ENCODE assay signal across 26 cellular contexts in genomic region chr10:69558559-69558958, GRCh38. TPM values are rescaled to one million over a fixed set of nuclear protein-coding genes. Genes with fewer than 3 reads are reported as not detected.
DNase-seq lines count a peak whose midpoint lies in the region; ATAC-seq and TF ChIP-seq lines count a peak whose summit lies in the region.
"Had no signal": no experiment of that assay in that cellular context is flagged by ENCODE, and none has a peak within 500 bp of the region (broad histone marks: within the 10 kb centered on the region; RNA-seq: fewer than 3 reads in every experiment).

No MANE protein-coding gene starts in this region.

- H2BK5ac ChIP-seq in neuronal stem cell (ENCODE audit: low read length), result peak overlapping the region; percentile 68

- no peaks in the 10 kb centered on the region for H3K36me3 Mint-ChIP-seq in activated CD8-positive, alpha-beta memory T cell treated with anti-CD3 and anti-CD28 coated beads, Interleukin-2, amount 10 ng/mL, durations not matched to agents 7 days and 5 days
- no peaks in the 10 kb centered on the region for H3K36me3 Mint-ChIP-seq in activated T-helper 17 cell treated with anti-CD3 and anti-CD28 coated beads, Interleukin-2, amount 50 U/mL, for 72 hours (ENCODE audit: low read depth)
- no peaks in the 10 kb centered on the region for H3K36me3 Mint-ChIP-seq in endodermal cell (ENCODE audit: low read depth)

- in situ Hi-C loops in gastrocnemius medialis (cut with MboI; ENCODE audit: low sequenced_read_pairs in 4 of 4), result no loop called here

- H3K27me3 ChIP-seq in neuronal stem cell (ENCODE audit: control insufficient read depth in 3 of 3, insufficient read depth in 3 of 3, low read depth in 1 of 3, low read length in 3 of 3) (peaks cover 0 to 34% (median 0%) of the 10 kb centered on the region in 3 experiments), endodermal cell (ENCODE audit: control insufficient read depth, insufficient read depth, low read length, poor library complexity, severe bottlenecking) (peaks cover 36% of the 10 kb centered on the region), gastrocnemius medialis (peaks cover 0 to 9% (median 0%) of the 10 kb centered on the region in 3 donors)
- H3K27me3 ChIP-seq: uterus had no signal

- H2BK15ac ChIP-seq in neuronal stem cell (ENCODE audit: low read length), result peak overlapping the region; percentile 30

- H2AK5ac ChIP-seq in neuronal stem cell (ENCODE audit: low read depth, low read length), result peak overlapping the region; percentile 51

- intact Hi-C loops in gastrocnemius medialis (cut with DNase I; ENCODE audit: low total_unique reads), result no loop called here

- H3K9me3 ChIP-seq in neuronal stem cell (replicated peaks in 1 of 2; ENCODE audit: control insufficient read depth in 2 of 2, insufficient read depth in 1 of 2, low read depth in 1 of 2, low read length in 2 of 2) (no peaks in the 10 kb centered on the region), endodermal cell (ENCODE audit: control insufficient read depth, low read length) (no peaks in the 10 kb centered on the region), gastrocnemius medialis (no peaks in the 10 kb centered on the region)
- H3K9me3 ChIP-seq: heart left ventricle, left lung, sigmoid colon, suprapubic skin, uterus had no signal

- H4K91ac ChIP-seq in neuronal stem cell (ENCODE audit: low read depth, low read length, poor library complexity), result no peak overlapping the region

- H3K4me2 ChIP-seq in neuronal stem cell (ENCODE audit: insufficient read depth, low read length, poor library complexity, severe bottlenecking), result no peak overlapping the region

- peak; percentile 73 for DNase-seq in activated CD8-positive, alpha-beta memory T cell treated with anti-CD3 and anti-CD28 coated beads, Interleukin-2, amount 10 ng/mL, durations not matched to agents 7 days and 5 days
- DNase-seq in activated CD8-positive, alpha-beta memory T cell treated with anti-CD3 and anti-CD28 coated beads, Interleukin-2, amount 50 U/mL, for 48 hours, result no peak
- DNase-seq in CMK (ENCODE audit: low read depth) (peak; percentile 52), neuronal stem cell (ENCODE audit: low spot score) (no peak), hepatic stellate cell (ENCODE audit: low spot score) (no peak), endodermal cell (no peak), gastrocnemius medialis (no peak)
- DNase-seq: activated CD8-positive, alpha-beta memory T cell treated with anti-CD3 and anti-CD28 coated beads for 24 hours; anterior cingulate cortex; caudate nucleus; GDM1; heart left ventricle; left lung; MM.1S; NCI-H1436 treated with DMSO at 0.1 percent for 48 hours; NCI-H524 treated with DMSO at 0.1 percent for 48 hours; nephron progenitor cell; sigmoid colon; uterus had no signal

- no CpG with 5 or more reads among the region's 2 CpGs for WGBS in neuronal stem cell (ENCODE audit: extremely low coverage in 2 of 2, insufficient read length in 2 of 2, insufficient replicate concordance in 1 of 2), 2 donors
- 83 to 100% methylated on average over 1 to 2 of the region's 2 CpGs for WGBS in endodermal cell (ENCODE audit: insufficient coverage in 1 of 2, insufficient read length in 1 of 2), 2 experiments

- H3K4me3 ChIP-seq in neuronal stem cell (ENCODE audit: low read length in 2 of 2), result no peak overlapping the region
- H3K4me3 ChIP-seq in endodermal cell (ENCODE audit: low read length), result no peak overlapping the region
- H3K4me3 ChIP-seq in gastrocnemius medialis, result no peak overlapping the region
- H3K4me3 ChIP-seq: heart left ventricle, K562, left lung, sigmoid colon, suprapubic skin, uterus had no signal

- no peak overlapping the region for H4K8ac ChIP-seq in neuronal stem cell (ENCODE audit: low read depth, low read length)

- peaks cover 29% of the 10 kb centered on the region for H3K27me3 Mint-ChIP-seq in activated CD8-positive, alpha-beta memory T cell treated with anti-CD3 and anti-CD28 coated beads, Interleukin-2, amount 10 ng/mL, durations not matched to agents 7 days and 5 days
- peaks cover 4% of the 10 kb centered on the region for H3K27me3 Mint-ChIP-seq in activated T-helper 17 cell treated with anti-CD3 and anti-CD28 coated beads, Interleukin-2, amount 50 U/mL, for 72 hours
- peaks cover 71% of the 10 kb centered on the region for H3K27me3 Mint-ChIP-seq in endodermal cell (ENCODE audit: insufficient read depth)

- H2AFZ ChIP-seq in neuronal stem cell (ENCODE audit: low read length), result no peak overlapping the region

- peak; percentile 83 for ATAC-seq in activated CD8-positive, alpha-beta memory T cell treated with anti-CD3 and anti-CD28 coated beads, Interleukin-2, amount 10 ng/mL, durations not matched to agents 7 days and 5 days
- ATAC-seq in activated T-helper 17 cell treated with anti-CD3 and anti-CD28 coated beads, Interleukin-2, amount 50 U/mL, for 72 hours (replicated peaks), result peak; percentile 68
- no peak for ATAC-seq in gastrocnemius medialis
- ATAC-seq: heart left ventricle, K562, left lung had no signal

- no peak overlapping the region for H3K27ac Mint-ChIP-seq in activated CD8-positive, alpha-beta memory T cell treated with anti-CD3 and anti-CD28 coated beads, Interleukin-2, amount 10 ng/mL, durations not matched to agents 7 days and 5 days
- peak overlapping the region; percentile 50 for H3K27ac Mint-ChIP-seq in activated T-helper 17 cell treated with anti-CD3 and anti-CD28 coated beads, Interleukin-2, amount 50 U/mL, for 72 hours
- H3K27ac Mint-ChIP-seq in endodermal cell, result no peak overlapping the region
- H3K27ac Mint-ChIP-seq: nephron progenitor cell; T-helper 1 cell treated with Interleukin-12 subunit alpha and Interleukin-12 subunit beta and Interleukin-4 antibody, amounts not matched to agents 30 μg/mL and 1 μg/mL, for 36 hours had no signal

- peak overlapping the region; percentile 57 for H3K23ac ChIP-seq in neuronal stem cell (ENCODE audit: low read depth, low read length, poor library complexity)

- H3K79me1 ChIP-seq in neuronal stem cell (ENCODE audit: low read depth, low read length), result no peaks in the 10 kb centered on the region

- H3K4me1 ChIP-seq in neuronal stem cell (ENCODE audit: control insufficient read depth in 2 of 2, insufficient read depth in 1 of 2, low read depth in 1 of 2, low read length in 2 of 2) (peaks cover 6 to 16% of the 10 kb centered on the region in 2 donors), endodermal cell (ENCODE audit: control insufficient read depth, insufficient read depth, low read length) (no peaks in the 10 kb centered on the region), gastrocnemius medialis (no peaks in the 10 kb centered on the region)
- H3K4me1 ChIP-seq: heart left ventricle, left lung, sigmoid colon, suprapubic skin, uterus had no signal

- no peak overlapping the region for H3K9ac ChIP-seq in neuronal stem cell (ENCODE audit: low read depth, low read length, poor library complexity)
- H3K9ac ChIP-seq in endodermal cell (ENCODE audit: extremely low read depth, low read length, poor library complexity, severe bottlenecking), result no peak overlapping the region

- H3K4me3 Mint-ChIP-seq in activated CD8-positive, alpha-beta memory T cell treated with anti-CD3 and anti-CD28 coated beads, Interleukin-2, amount 10 ng/mL, durations not matched to agents 7 days and 5 days, result no peak overlapping the region
- H3K4me3 Mint-ChIP-seq in activated T-helper 17 cell treated with anti-CD3 and anti-CD28 coated beads, Interleukin-2, amount 50 U/mL, for 72 hours, result peak overlapping the region; percentile 15
- no peak overlapping the region for H3K4me3 Mint-ChIP-seq in endodermal cell
- H3K4me3 Mint-ChIP-seq: nephron progenitor cell; T-helper 1 cell treated with Interleukin-12 subunit alpha and Interleukin-12 subunit beta and Interleukin-4 antibody, amounts not matched to agents 30 μg/mL and 1 μg/mL, for 36 hours had no signal

- CTCF ChIA-PET in activated CD8-positive, alpha-beta memory T cell treated with anti-CD3 and anti-CD28 coated beads, Interleukin-2, amount 10 ng/mL, durations not matched to agents 7 days and 5 days (lab: Charles Lee), result interaction anchor here (1.8 kb wide), 1 partner anchor 43 kb away, joined by 6 read pairs; no protein-coding TSS in a partner anchor

- peaks cover 11% of the 10 kb centered on the region for H3K4me1 Mint-ChIP-seq in activated CD8-positive, alpha-beta memory T cell treated with anti-CD3 and anti-CD28 coated beads, Interleukin-2, amount 10 ng/mL, durations not matched to agents 7 days and 5 days
- H3K4me1 Mint-ChIP-seq in activated T-helper 17 cell treated with anti-CD3 and anti-CD28 coated beads, Interleukin-2, amount 50 U/mL, for 72 hours, result peaks cover 10% of the 10 kb centered on the region
- H3K4me1 Mint-ChIP-seq in endodermal cell, result no peaks in the 10 kb centered on the region
- H3K4me1 Mint-ChIP-seq: nephron progenitor cell had no signal

- no peak overlapping the region for H2BK120ac ChIP-seq in neuronal stem cell (ENCODE audit: low read depth, low read length)

- TF ChIP-seq POLR2A in gastrocnemius medialis (IDR thresholded peaks at IDR 0.05), result no peak

- H3K36me3 ChIP-seq in neuronal stem cell (replicated peaks in 1 of 2; ENCODE audit: control insufficient read depth in 2 of 2, insufficient read depth in 2 of 2, low read length in 2 of 2) (no peaks in the 10 kb centered on the region), endodermal cell (ENCODE audit: control insufficient read depth, insufficient read depth, low read length) (no peaks in the 10 kb centered on the region), gastrocnemius medialis (no peaks in the 10 kb centered on the region)
- H3K36me3 ChIP-seq: heart left ventricle, left lung, sigmoid colon, suprapubic skin, uterus had no signal

- no peak overlapping the region for H3K4ac ChIP-seq in neuronal stem cell (ENCODE audit: low read length)

- H3K14ac ChIP-seq in neuronal stem cell (ENCODE audit: low read length), result no peak overlapping the region

- H3K9me3 Mint-ChIP-seq in activated CD8-positive, alpha-beta memory T cell treated with anti-CD3 and anti-CD28 coated beads, Interleukin-2, amount 10 ng/mL, durations not matched to agents 7 days and 5 days (ENCODE audit: low read depth), result no peaks in the 10 kb centered on the region
- no peaks in the 10 kb centered on the region for H3K9me3 Mint-ChIP-seq in activated T-helper 17 cell treated with anti-CD3 and anti-CD28 coated beads, Interleukin-2, amount 50 U/mL, for 72 hours
- no peaks in the 10 kb centered on the region for H3K9me3 Mint-ChIP-seq in endodermal cell
- H3K9me3 Mint-ChIP-seq: nephron progenitor cell; T-helper 1 cell treated with Interleukin-12 subunit alpha and Interleukin-12 subunit beta and Interleukin-4 antibody, amounts not matched to agents 30 μg/mL and 1 μg/mL, for 36 hours had no signal

- TF ChIP-seq CTCF in endodermal cell (conservative IDR thresholded peaks at IDR 0.05), result no peak
- TF ChIP-seq CTCF in gastrocnemius medialis (IDR thresholded peaks at IDR 0.05 in 4 of 5, conservative IDR thresholded peaks at IDR 0.05 in 1 of 5), result no peak

- H3K27ac ChIP-seq in neuronal stem cell (replicated peaks; ENCODE audit: low read length), result no peak overlapping the region
- H3K27ac ChIP-seq in endodermal cell (ENCODE audit: low read depth, low read length), result no peak overlapping the region
- H3K27ac ChIP-seq in gastrocnemius medialis, result no peak overlapping the region
- H3K27ac ChIP-seq: C4-2B, heart left ventricle, left lung, sigmoid colon, suprapubic skin, uterus had no signal

- H2BK12ac ChIP-seq in neuronal stem cell (ENCODE audit: low read length), result peak overlapping the region; percentile 76

- peak overlapping the region; percentile 87 for H3K18ac ChIP-seq in neuronal stem cell (ENCODE audit: low read length)

RNA-seq across cellular contexts. Expression of gene NEUROG3, which starts 14.7 kb away (rescaled TPM):
- total RNA-seq in activated CD8-positive, alpha-beta memory T cell treated with anti-CD3 and anti-CD28 coated beads, Interleukin-2, amount 10 ng/mL, durations not matched to agents 7 days and 5 days, result not detected
- 1 to 10 TPM in 1 of 2 donors, under 1 TPM in 1; 0.78 to 1.1 TPM for total RNA-seq in activated T-helper 17 cell treated with anti-CD3 and anti-CD28 coated beads, Interleukin-2, amount 50 U/mL, for 72 hours
- polyA plus RNA-seq in neuronal stem cell (2013, experiment 1 of 2), result not detected
- not detected for polyA plus RNA-seq in neuronal stem cell (2013, experiment 2 of 2)
- total RNA-seq in endodermal cell, result not detected
- polyA plus RNA-seq in endodermal cell (2013, experiment 1 of 2), result not detected
- 0.25 TPM for polyA plus RNA-seq in endodermal cell (2013, experiment 2 of 2)
- not detected for total RNA-seq in gastrocnemius medialis
- total RNA-seq: dermis microvascular lymphatic vessel endothelial cell, heart left ventricle, K562, left lung, sigmoid colon, SK-MEL-5, suprapubic skin, uterus had no signal
- polyA plus RNA-seq: heart left ventricle, K562 had no signal

Comparison
In these comparisons a context has a peak if more than half of its experiments do, and no peak if none do; other contexts are left out.
1. DNase-seq: peak in activated CD8-positive, alpha-beta memory T cell treated with anti-CD3 and anti-CD28 coated beads, Interleukin-2, amount 10 ng/mL, durations not matched to agents 7 days and 5 days (single experiment) and CMK (single experiment); none in activated CD8-positive, alpha-beta memory T cell treated with anti-CD3 and anti-CD28 coated beads, Interleukin-2, amount 50 U/mL, for 48 hours (single experiment), neuronal stem cell (single experiment), hepatic stellate cell (single experiment), endodermal cell (single experiment) and gastrocnemius medialis (0 of 2).
2. ATAC-seq: peak in activated CD8-positive, alpha-beta memory T cell treated with anti-CD3 and anti-CD28 coated beads, Interleukin-2, amount 10 ng/mL, durations not matched to agents 7 days and 5 days (single experiment) and activated T-helper 17 cell treated with anti-CD3 and anti-CD28 coated beads, Interleukin-2, amount 50 U/mL, for 72 hours (single experiment); none in gastrocnemius medialis (0 of 2).